1 cellular context compared by ENCODE assay signal in the genomic region with DNA sequence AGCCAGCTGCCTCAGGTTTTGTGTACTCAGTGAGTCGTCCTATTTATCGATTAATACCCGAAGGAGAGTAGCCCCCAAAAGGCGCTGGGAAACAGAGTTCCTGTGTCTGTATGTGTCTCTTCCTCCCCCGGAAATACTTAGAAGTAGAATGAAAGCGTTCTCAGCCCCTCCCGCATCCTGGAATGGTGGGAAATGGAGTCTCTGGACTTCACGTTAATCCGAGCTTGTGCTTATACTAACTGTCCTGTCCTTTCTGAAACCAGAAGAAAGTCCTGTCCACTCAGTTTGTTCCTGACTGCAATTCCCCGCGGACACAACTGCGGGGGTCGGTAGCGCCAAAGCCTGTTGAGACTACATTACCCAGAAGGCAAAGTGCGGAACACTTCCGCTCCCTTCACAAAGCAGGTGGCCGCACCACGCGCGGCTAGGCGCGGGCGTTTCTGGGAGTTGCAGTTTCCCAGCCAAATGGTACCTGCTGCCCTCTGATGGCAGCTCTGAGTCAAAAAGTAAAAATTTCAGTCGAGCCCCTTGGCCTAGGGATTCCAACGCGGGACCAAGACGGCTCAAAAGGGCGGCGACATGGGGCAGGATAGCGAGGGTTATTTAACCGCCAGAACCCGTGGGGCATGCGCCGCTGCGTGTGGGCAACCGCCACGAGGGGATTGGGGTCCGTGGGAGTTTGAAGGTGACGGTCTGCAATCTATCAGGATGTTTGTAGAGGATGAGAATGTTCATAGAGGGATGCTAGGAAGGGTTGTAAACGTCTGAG.
TF ChIP-seq lines count a peak whose summit lies in the region.

No MANE protein-coding gene starts in this region.

TF ChIP-seq in HepG2, 621 proteins besides CTCF, POLR2A, EP300 and RAD21 (continued from another document and continues in another):
- TF ChIP-seq CREB3 (CRISPR knock-in tag; IDR thresholded peaks at IDR 0.05), result no peak
- no peak for TF ChIP-seq ZSCAN21 (CRISPR knock-in tag; IDR thresholded peaks at IDR 0.05; ENCODE audit: borderline replicate concordance)
- TF ChIP-seq RARG (CRISPR knock-in tag; IDR thresholded peaks at IDR 0.05; ENCODE audit: low read depth), result no peak
- TF ChIP-seq LCORL (IDR thresholded peaks at IDR 0.05), result no peak
- TF ChIP-seq LCORL (CRISPR knock-in tag; IDR thresholded peaks at IDR 0.05), result peak; percentile 74; the same call in 1 of the 2 replicates
- peak; percentile 68 for TF ChIP-seq SALL1 (CRISPR knock-in tag; IDR thresholded peaks at IDR 0.05)
- TF ChIP-seq HDAC6 (IDR thresholded peaks at IDR 0.05; ENCODE audit: low read depth, low read length), result no peak
- TF ChIP-seq FOSL1 (CRISPR knock-in tag; IDR thresholded peaks at IDR 0.05; ENCODE audit: borderline replicate concordance), result no peak
- no peak for TF ChIP-seq HOXA7 (CRISPR knock-in tag; IDR thresholded peaks at IDR 0.05)
- TF ChIP-seq ARNT (IDR thresholded peaks at IDR 0.05), result no peak
- no peak for TF ChIP-seq ZNF251 (CRISPR knock-in tag; IDR thresholded peaks at IDR 0.05)
- TF ChIP-seq AHR (CRISPR knock-in tag; IDR thresholded peaks at IDR 0.05), result no peak
- no peak for TF ChIP-seq JDP2 (CRISPR knock-in tag; IDR thresholded peaks at IDR 0.05; ENCODE audit: borderline replicate concordance)
- TF ChIP-seq NFYB (CRISPR knock-in tag; IDR thresholded peaks at IDR 0.05), result peak; percentile 55
- no peak for TF ChIP-seq ZNF138 (CRISPR knock-in tag; IDR thresholded peaks at IDR 0.05; ENCODE audit: low read depth)
- no peak; the same call in 1 of the 2 replicates for TF ChIP-seq ZNF121 (CRISPR knock-in tag; IDR thresholded peaks at IDR 0.05)
- TF ChIP-seq TEAD3 (CRISPR knock-in tag; optimal IDR thresholded peaks at IDR 0.05; ENCODE audit: borderline replicate concordance), result no peak
- no peak for TF ChIP-seq RFXAP (CRISPR knock-in tag; IDR thresholded peaks at IDR 0.05; ENCODE audit: borderline replicate concordance)
- TF ChIP-seq ZNF720 (CRISPR knock-in tag; IDR thresholded peaks at IDR 0.05), result no peak
- TF ChIP-seq KLF11 (CRISPR knock-in tag; IDR thresholded peaks at IDR 0.05), result no peak
- no peak for TF ChIP-seq NR2F6 (IDR thresholded peaks at IDR 0.05)
- peak; percentile 39; the same call in 1 of the 2 replicates for TF ChIP-seq NR2F6 (CRISPR knock-in tag; IDR thresholded peaks at IDR 0.05)
- TF ChIP-seq, protein P1, sequence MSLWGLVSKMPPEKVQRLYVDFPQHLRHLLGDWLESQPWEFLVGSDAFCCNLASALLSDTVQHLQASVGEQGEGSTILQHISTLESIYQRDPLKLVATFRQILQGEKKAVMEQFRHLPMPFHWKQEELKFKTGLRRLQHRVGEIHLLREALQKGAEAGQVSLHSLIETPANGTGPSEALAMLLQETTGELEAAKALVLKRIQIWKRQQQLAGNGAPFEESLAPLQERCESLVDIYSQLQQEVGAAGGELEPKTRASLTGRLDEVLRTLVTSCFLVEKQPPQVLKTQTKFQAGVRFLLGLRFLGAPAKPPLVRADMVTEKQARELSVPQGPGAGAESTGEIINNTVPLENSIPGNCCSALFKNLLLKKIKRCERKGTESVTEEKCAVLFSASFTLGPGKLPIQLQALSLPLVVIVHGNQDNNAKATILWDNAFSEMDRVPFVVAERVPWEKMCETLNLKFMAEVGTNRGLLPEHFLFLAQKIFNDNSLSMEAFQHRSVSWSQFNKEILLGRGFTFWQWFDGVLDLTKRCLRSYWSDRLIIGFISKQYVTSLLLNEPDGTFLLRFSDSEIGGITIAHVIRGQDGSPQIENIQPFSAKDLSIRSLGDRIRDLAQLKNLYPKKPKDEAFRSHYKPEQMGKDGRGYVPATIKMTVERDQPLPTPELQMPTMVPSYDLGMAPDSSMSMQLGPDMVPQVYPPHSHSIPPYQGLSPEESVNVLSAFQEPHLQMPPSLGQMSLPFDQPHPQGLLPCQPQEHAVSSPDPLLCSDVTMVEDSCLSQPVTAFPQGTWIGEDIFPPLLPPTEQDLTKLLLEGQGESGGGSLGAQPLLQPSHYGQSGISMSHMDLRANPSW (CRISPR knock-in tag; IDR thresholded peaks at IDR 0.05; ENCODE audit: borderline replicate concordance), result 0 out of 2 replicates have a peak, but pooled peaks have one; percentile 81
- no peak for TF ChIP-seq ZSCAN22 (CRISPR knock-in tag; IDR thresholded peaks at IDR 0.05)
- TF ChIP-seq, protein P2, sequence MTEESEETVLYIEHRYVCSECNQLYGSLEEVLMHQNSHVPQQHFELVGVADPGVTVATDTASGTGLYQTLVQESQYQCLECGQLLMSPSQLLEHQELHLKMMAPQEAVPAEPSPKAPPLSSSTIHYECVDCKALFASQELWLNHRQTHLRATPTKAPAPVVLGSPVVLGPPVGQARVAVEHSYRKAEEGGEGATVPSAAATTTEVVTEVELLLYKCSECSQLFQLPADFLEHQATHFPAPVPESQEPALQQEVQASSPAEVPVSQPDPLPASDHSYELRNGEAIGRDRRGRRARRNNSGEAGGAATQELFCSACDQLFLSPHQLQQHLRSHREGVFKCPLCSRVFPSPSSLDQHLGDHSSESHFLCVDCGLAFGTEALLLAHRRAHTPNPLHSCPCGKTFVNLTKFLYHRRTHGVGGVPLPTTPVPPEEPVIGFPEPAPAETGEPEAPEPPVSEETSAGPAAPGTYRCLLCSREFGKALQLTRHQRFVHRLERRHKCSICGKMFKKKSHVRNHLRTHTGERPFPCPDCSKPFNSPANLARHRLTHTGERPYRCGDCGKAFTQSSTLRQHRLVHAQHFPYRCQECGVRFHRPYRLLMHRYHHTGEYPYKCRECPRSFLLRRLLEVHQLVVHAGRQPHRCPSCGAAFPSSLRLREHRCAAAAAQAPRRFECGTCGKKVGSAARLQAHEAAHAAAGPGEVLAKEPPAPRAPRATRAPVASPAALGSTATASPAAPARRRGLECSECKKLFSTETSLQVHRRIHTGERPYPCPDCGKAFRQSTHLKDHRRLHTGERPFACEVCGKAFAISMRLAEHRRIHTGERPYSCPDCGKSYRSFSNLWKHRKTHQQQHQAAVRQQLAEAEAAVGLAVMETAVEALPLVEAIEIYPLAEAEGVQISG (CRISPR knock-in tag; IDR thresholded peaks at IDR 0.05), result peak; percentile 96
- TF ChIP-seq SNAPC4 (CRISPR knock-in tag; IDR thresholded peaks at IDR 0.05), result peak; percentile 51; the same call in 1 of the 2 replicates
- TF ChIP-seq, protein P3, sequence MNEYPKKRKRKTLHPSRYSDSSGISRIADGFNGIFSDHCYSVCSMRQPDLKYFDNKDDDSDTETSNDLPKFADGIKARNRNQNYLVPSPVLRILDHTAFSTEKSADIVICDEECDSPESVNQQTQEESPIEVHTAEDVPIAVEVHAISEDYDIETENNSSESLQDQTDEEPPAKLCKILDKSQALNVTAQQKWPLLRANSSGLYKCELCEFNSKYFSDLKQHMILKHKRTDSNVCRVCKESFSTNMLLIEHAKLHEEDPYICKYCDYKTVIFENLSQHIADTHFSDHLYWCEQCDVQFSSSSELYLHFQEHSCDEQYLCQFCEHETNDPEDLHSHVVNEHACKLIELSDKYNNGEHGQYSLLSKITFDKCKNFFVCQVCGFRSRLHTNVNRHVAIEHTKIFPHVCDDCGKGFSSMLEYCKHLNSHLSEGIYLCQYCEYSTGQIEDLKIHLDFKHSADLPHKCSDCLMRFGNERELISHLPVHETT (CRISPR knock-in tag; conservative IDR thresholded peaks at IDR 0.05), result 0 out of 2 replicates have a peak, but pooled peaks have one; percentile 47
- TF ChIP-seq, protein P4, sequence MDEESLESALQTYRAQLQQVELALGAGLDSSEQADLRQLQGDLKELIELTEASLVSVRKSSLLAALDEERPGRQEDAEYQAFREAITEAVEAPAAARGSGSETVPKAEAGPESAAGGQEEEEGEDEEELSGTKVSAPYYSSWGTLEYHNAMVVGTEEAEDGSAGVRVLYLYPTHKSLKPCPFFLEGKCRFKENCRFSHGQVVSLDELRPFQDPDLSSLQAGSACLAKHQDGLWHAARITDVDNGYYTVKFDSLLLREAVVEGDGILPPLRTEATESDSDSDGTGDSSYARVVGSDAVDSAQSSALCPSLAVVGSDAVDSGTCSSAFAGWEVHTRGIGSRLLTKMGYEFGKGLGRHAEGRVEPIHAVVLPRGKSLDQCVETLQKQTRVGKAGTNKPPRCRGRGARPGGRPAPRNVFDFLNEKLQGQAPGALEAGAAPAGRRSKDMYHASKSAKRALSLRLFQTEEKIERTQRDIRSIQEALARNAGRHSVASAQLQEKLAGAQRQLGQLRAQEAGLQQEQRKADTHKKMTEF (CRISPR knock-in tag; IDR thresholded peaks at IDR 0.05), result no peak; the same call in 1 of the 2 replicates
- no peak for TF ChIP-seq ZNF691 (CRISPR knock-in tag; IDR thresholded peaks at IDR 0.05; ENCODE audit: borderline replicate concordance, low read depth)
- TF ChIP-seq FOXP1 (IDR thresholded peaks at IDR 0.05), result no peak
- TF ChIP-seq FOXP1 (CRISPR knock-in tag; IDR thresholded peaks at IDR 0.05), result no peak
- no peak for TF ChIP-seq ZNF570 (CRISPR knock-in tag; IDR thresholded peaks at IDR 0.05; ENCODE audit: borderline replicate concordance)
- no peak; the same call in 1 of the 2 replicates for TF ChIP-seq POLR2AphosphoS5 (IDR thresholded peaks at IDR 0.05; ENCODE audit: low read depth, low read length)
- TF ChIP-seq SIX4 (CRISPR knock-in tag; IDR thresholded peaks at IDR 0.05), result no peak
- TF ChIP-seq ZNF616 (CRISPR knock-in tag; IDR thresholded peaks at IDR 0.05; ENCODE audit: low read depth), result no peak
- TF ChIP-seq SRF (IDR thresholded peaks at IDR 0.05; ENCODE audit: low read depth, low read length), result 0 out of 2 replicates have a peak, but pooled peaks have one; percentile 57
- no peak for TF ChIP-seq ZHX1 (CRISPR knock-in tag; IDR thresholded peaks at IDR 0.05; ENCODE audit: low read depth)
- peak; percentile 28 for TF ChIP-seq ASH2L (IDR thresholded peaks at IDR 0.05; ENCODE audit: insufficient read length, low read depth, low read length)
